In genomic region chr4:173475751-173476150, GRCh38 we compare ENCODE assay signal across 31 cellular contexts.
"Had no signal": no experiment of that assay in that cellular context is flagged by ENCODE, and none has a peak within 500 bp of the region (broad histone marks: within the 10 kb centered on the region; RNA-seq: fewer than 3 reads in every experiment).

No MANE protein-coding gene starts in this region.

- H3K9me3 ChIP-seq: adrenal gland, ascending aorta, body of pancreas, breast epithelium had no signal

- H3K36me3 ChIP-seq: adrenal gland, ascending aorta, brain microvascular endothelial cell, breast epithelium, cardiac muscle cell had no signal

- DNase-seq: activated effector memory CD4-positive, alpha-beta T cell treated with anti-CD3 and anti-CD28 coated beads, Interleukin-2, amount 50 U/mL, for 16 hours; activated effector memory CD4-positive, alpha-beta T cell treated with Interleukin-2 at 50 U/mL for 16 hours; activated gamma-delta T cell; activated gamma-delta T cell treated with Interleukin-2 at 50 U/mL for 16 hours; activated naive CD4-positive, alpha-beta T cell; activated naive CD4-positive, alpha-beta T cell treated with anti-CD3 and anti-CD28 coated beads for 36 hours; activated naive CD4-positive, alpha-beta T cell treated with anti-CD3 and anti-CD28 coated beads, Interleukin-2, amount 10 ng/mL, durations not matched to agents 7 days and 5 days; activated naive CD4-positive, alpha-beta T cell treated with anti-CD3 and anti-CD28 coated beads, Interleukin-2, amount 50 U/mL, for 16 hours; activated naive CD4-positive, alpha-beta T cell treated with Interleukin-2 at 50 U/mL for 16 hours; activated naive CD8-positive, alpha-beta T cell treated with anti-CD3 and anti-CD28 coated beads for 36 hours; activated naive CD8-positive, alpha-beta T cell treated with anti-CD3 and anti-CD28 coated beads, Interleukin-2, amount 10 ng/mL, durations not matched to agents 7 days and 5 days; activated naive CD8-positive, alpha-beta T cell treated with anti-CD3 and anti-CD28 coated beads, Interleukin-2, amount 50 U/mL, for 24 hours; activated T-cell treated with anti-CD3 and anti-CD28 coated beads, Interleukin-2, amount 50 U/mL, for 24 hours; activated T-cell treated with anti-CD3 and anti-CD28 coated beads, Interleukin-2, amount 50 U/mL, for 4 hours; activated T-cell treated with anti-CD3 and anti-CD28 coated beads, Interleukin-2, amount 50 U/mL, for 48 hours; activated T-cell treated with anti-CD3 and anti-CD28 coated beads, Interleukin-2, amount 50 U/mL, for 72 hours; adrenal gland; amniotic stem cell; amygdala; anterior cingulate cortex; aorta; body of pancreas; brain microvascular endothelial cell; caudate nucleus; central memory CD4-positive, alpha-beta T cell; cerebellar nuclear complex had no signal

- H3K4me3 ChIP-seq: adrenal gland, ascending aorta, body of pancreas, breast epithelium, cardiac muscle cell had no signal

- H3K4me1 ChIP-seq: adrenal gland, body of pancreas, breast epithelium had no signal

- H3K27me3 ChIP-seq: adrenal gland, ascending aorta, body of pancreas, brain microvascular endothelial cell, breast epithelium, cardiac muscle cell had no signal

- ATAC-seq: activated naive CD4-positive, alpha-beta T cell treated with anti-CD3 and anti-CD28 coated beads, Interleukin-2, amount 50 U/mL, for 72 hours; activated naive CD8-positive, alpha-beta T cell treated with anti-CD3 and anti-CD28 coated beads, Interleukin-2, amount 50 U/mL, for 24 hours; activated T-cell treated with anti-CD3 and anti-CD28 coated beads, Interleukin-2, amount 50 U/mL, for 4 hours; activated T-cell treated with anti-CD3 and anti-CD28 coated beads, Interleukin-2, amount 50 U/mL, for 72 hours; activated T-helper 17 cell treated with anti-CD3 and anti-CD28 coated beads, Interleukin-2, amount 50 U/mL, for 72 hours; body of pancreas had no signal
